2 cellular contexts compared by ENCODE assay signal in genomic region chr1:28718166-28718565, GRCh38.
A peak's percentile ranks its signal among the peaks of the same experiment; 100 is the strongest.
TF ChIP-seq lines count a peak whose summit lies in the region.

No MANE protein-coding gene starts in this region.

TF ChIP-seq in IMR-90, 13 proteins besides CTCF, POLR2A, EP300 and RAD21:
- TF ChIP-seq SMC3 (IDR thresholded peaks at IDR 0.05; ENCODE audit: low read depth, low read length) (no peak), USF2 (IDR thresholded peaks at IDR 0.05; ENCODE audit: low read depth, low read length) (no peak), FOS (IDR thresholded peaks at IDR 0.05; ENCODE audit: low read depth, low read length) (no peak), MAFK (IDR thresholded peaks at IDR 0.05; ENCODE audit: low read depth, low read length) (no peak), RCOR1 (IDR thresholded peaks at IDR 0.05; ENCODE audit: insufficient replicate concordance, low read length) (no peak), CHD1 (IDR thresholded peaks at IDR 0.05; ENCODE audit: low read depth, low read length) (no peak), CEBPB (IDR thresholded peaks at IDR 0.05; ENCODE audit: low read depth, low read length) (no peak), NFE2L2 (IDR thresholded peaks at IDR 0.05; ENCODE audit: low read depth, low read length) (no peak), RFX5 (IDR thresholded peaks at IDR 0.05; ENCODE audit: low read depth, low read length) (no peak), BHLHE40 (IDR thresholded peaks at IDR 0.05; ENCODE audit: low read depth, low read length) (no peak), MAZ (IDR thresholded peaks at IDR 0.05; ENCODE audit: borderline replicate concordance, low read depth, low read length) (no peak), MXI1 (IDR thresholded peaks at IDR 0.05; ENCODE audit: borderline replicate concordance, low read depth, low read length) (no peak)
- TF ChIP-seq, protein P1, sequence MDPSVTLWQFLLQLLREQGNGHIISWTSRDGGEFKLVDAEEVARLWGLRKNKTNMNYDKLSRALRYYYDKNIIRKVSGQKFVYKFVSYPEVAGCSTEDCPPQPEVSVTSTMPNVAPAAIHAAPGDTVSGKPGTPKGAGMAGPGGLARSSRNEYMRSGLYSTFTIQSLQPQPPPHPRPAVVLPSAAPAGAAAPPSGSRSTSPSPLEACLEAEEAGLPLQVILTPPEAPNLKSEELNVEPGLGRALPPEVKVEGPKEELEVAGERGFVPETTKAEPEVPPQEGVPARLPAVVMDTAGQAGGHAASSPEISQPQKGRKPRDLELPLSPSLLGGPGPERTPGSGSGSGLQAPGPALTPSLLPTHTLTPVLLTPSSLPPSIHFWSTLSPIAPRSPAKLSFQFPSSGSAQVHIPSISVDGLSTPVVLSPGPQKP (IDR thresholded peaks at IDR 0.05; ENCODE audit: borderline replicate concordance, low read depth, low read length) = no peak

TF ChIP-seq in K562, 482 proteins besides CTCF, POLR2A, EP300 and RAD21:
- TF ChIP-seq CC2D1A (IDR thresholded peaks at IDR 0.05) = no peak
- TF ChIP-seq AFF4 (CRISPR knock-in tag; IDR thresholded peaks at IDR 0.05) = 0 out of 2 replicates have a peak, but pooled peaks have one; percentile 21
- 0 out of 2 replicates have a peak, but pooled peaks have one; percentile 3 for TF ChIP-seq GABPB1 (CRISPR knock-in tag; IDR thresholded peaks at IDR 0.05)
TF ChIP-seq in K562: peak in this region for 2.
